17 cellular contexts compared by ENCODE assay signal in the genomic region with DNA sequence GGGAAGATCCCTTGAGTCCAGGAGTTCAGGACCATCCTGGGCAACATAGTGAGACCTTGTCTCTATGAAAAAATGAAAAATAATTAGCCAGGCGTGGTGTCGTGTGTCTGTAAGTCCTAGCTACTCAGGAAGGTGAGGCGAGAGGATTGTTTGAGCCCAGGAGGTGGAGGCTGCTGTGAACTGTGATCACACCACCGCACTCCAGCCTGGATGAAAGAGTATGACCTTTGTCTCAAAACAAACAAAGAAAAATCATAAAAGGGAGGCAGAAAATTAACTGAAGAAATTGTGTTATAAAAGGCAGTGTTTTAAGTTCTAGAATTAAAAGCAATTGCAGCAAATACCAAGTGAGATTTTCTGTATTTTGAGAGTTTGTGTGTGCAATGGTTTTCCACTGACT.
DNase-seq lines count a peak whose midpoint lies in the region; ATAC-seq, FAIRE-seq and TF ChIP-seq lines count a peak whose summit lies in the region.
"Had no signal": no experiment of that assay in that cellular context is flagged by ENCODE, and none has a peak within 500 bp of the region (broad histone marks: within the 10 kb centered on the region; RNA-seq: fewer than 3 reads in every experiment).

No MANE protein-coding gene starts in this region.

- no peak overlapping the region for H3K56ac ChIP-seq in H1 (replicated peaks; ENCODE audit: insufficient read length, low read depth, low read length)

- H3K36me3 Mint-ChIP-seq in GM23338 (ENCODE audit: low read depth) (peaks cover 32% of the 10 kb centered on the region; the same call in 2 of the 3 replicates), chondrocyte (ENCODE audit: low read depth) (no peaks in the 10 kb centered on the region)
- H3K36me3 Mint-ChIP-seq: CD14-positive monocyte; CD4-positive, alpha-beta memory T cell had no signal

- peak; percentile 31; the same call in 2 of the 3 replicates for ATAC-seq in GM23338
- ATAC-seq in left colon: peak; percentile 90
- ATAC-seq in mucosa of descending colon: peak; percentile 62
- ATAC-seq: A549 had no signal

- no peak overlapping the region for H3K14ac ChIP-seq in H1 (ENCODE audit: insufficient read length)

- intact Hi-C loops in left colon (cut with DNase I, micrococcal nuclease): no loop called here
- intact Hi-C loops in mucosa of descending colon (cut with DNase I, micrococcal nuclease): no loop called here
- intact Hi-C loops in vagina (cut with DNase I): no loop called here

- peaks cover 8% of the 10 kb centered on the region; the same call in 1 of the 2 replicates for H3F3A ChIP-seq in GM23338 (replicated peaks; ENCODE audit: low read depth)

- TF ChIP-seq RAD21 in H1 (IDR thresholded peaks at IDR 0.05 in 1 of 2, conservative IDR thresholded peaks at IDR 0.05 in 1 of 2; ENCODE audit: low read depth in 2 of 2, low read length in 2 of 2): no peak

- FAIRE-seq in H1 (lab: Jason Lieb, UNC): no peak
- FAIRE-seq: A549 had no signal

- TF ChIP-seq EP300 in H1 (IDR thresholded peaks at IDR 0.05; ENCODE audit: borderline replicate concordance in 1 of 2, low read depth in 2 of 2, low read length in 2 of 2): no peak

- H4K5ac ChIP-seq in H1 (ENCODE audit: insufficient read length, low read depth, low read length): no peak overlapping the region

- H3K4me3 ChIP-seq in GM23338 (no peak overlapping the region), H1 (ENCODE audit: extremely low read depth in 1 of 4, insufficient read depth in 2 of 4, low read depth in 3 of 4, low read length in 4 of 4) (no peak overlapping the region), mucosa of descending colon (no peak overlapping the region), vagina (no peak overlapping the region)
- H3K4me3 ChIP-seq: A549, BLaER1 had no signal

- no peak overlapping the region for H4K8ac ChIP-seq in H1 (ENCODE audit: extremely low read depth, insufficient read depth, low read length)

- H2AFZ ChIP-seq in GM23338: no peak overlapping the region
- no peak overlapping the region for H2AFZ ChIP-seq in H1 (ENCODE audit: low read length)

- no peak overlapping the region for H2BK15ac ChIP-seq in H1 (ENCODE audit: low read length)

- 55% methylated on average over 4 of the region's 4 CpGs; no CpG with 5 or more reads in 1 of the 2 experiments for WGBS in H1 (ENCODE audit: extremely low coverage in 1 of 2, insufficient coverage in 1 of 2, insufficient read length in 1 of 2, insufficient replicate concordance in 2 of 2, low coverage in 1 of 2, low lambda C conversion rate in 2 of 2, missing lambda C conversion rate in 1 of 2), 2 experiments

- H3K27ac Mint-ChIP-seq in GM23338 (peak overlapping the region; percentile 70; the same call in 1 of the 2 replicates), chondrocyte (ENCODE audit: unreplicated experiment) (no peak overlapping the region)
- H3K27ac Mint-ChIP-seq: CD14-positive monocyte, HFFc6 had no signal

- H3K27ac ChIP-seq in GM23338 (ENCODE audit: low read depth): peak overlapping the region; percentile 65; the same call in 1 of the 2 replicates
- H3K27ac ChIP-seq in H1 (ENCODE audit: low read depth, low read length): no peak overlapping the region
- no peak overlapping the region for H3K27ac ChIP-seq in vagina
- H3K27ac ChIP-seq: 22Rv1, A549, BLaER1 had no signal

- no peak for TF ChIP-seq CTCF in GM23338 (conservative IDR thresholded peaks at IDR 0.05; ENCODE audit: low read depth in 2 of 2)
- TF ChIP-seq CTCF in H1 (IDR thresholded peaks at IDR 0.05; ENCODE audit: control extremely low read depth in 1 of 3, insufficient read depth in 1 of 3, low read depth in 1 of 3, low read length in 3 of 3): no peak
- no peak for TF ChIP-seq CTCF in mucosa of descending colon (IDR thresholded peaks at IDR 0.05)
- no peak for TF ChIP-seq CTCF in chondrocyte (IDR thresholded peaks at IDR 0.05)
- no peak for TF ChIP-seq CTCF in vagina (IDR thresholded peaks at IDR 0.05)

- H2BK120ac ChIP-seq in H1 (replicated peaks; ENCODE audit: low read depth, low read length): peak overlapping the region; percentile 69

- H3K27me3 ChIP-seq in GM23338 (ENCODE audit: insufficient read depth): no peaks in the 10 kb centered on the region
- H3K27me3 ChIP-seq in H1 (replicated peaks in 1 of 4; ENCODE audit: control insufficient read depth in 3 of 4, extremely low read depth in 1 of 4, insufficient read depth in 3 of 4, low read length in 3 of 4): no peaks in the 10 kb centered on the region; a peak in 1 of 7 replicates
- H3K27me3 ChIP-seq in vagina: no peaks in the 10 kb centered on the region
- H3K27me3 ChIP-seq: BLaER1 had no signal

- TF ChIP-seq POLR2A in H1 (IDR thresholded peaks at IDR 0.05; ENCODE audit: control extremely low read depth in 1 of 2, low read depth in 2 of 2, low read length in 2 of 2) (no peak), vagina (IDR thresholded peaks at IDR 0.05) (no peak)

- H3K4me1 ChIP-seq in GM23338 (ENCODE audit: insufficient read depth) (peaks cover 26% of the 10 kb centered on the region), H1 (replicated peaks in 1 of 4; ENCODE audit: control insufficient read depth in 3 of 4, insufficient read depth in 4 of 4, low read length in 3 of 4) (peaks cover 0 to 12% (median 7%) of the 10 kb centered on the region in 4 experiments; a peak in 5 of 7 replicates), mucosa of descending colon (ENCODE audit: low read depth) (peaks cover 7% of the 10 kb centered on the region), vagina (peaks cover 6% of the 10 kb centered on the region)
- H3K4me1 ChIP-seq: A549, BLaER1 had no signal

- CTCF ChIA-PET in H1 (lab: Charles Lee; ENCODE audit: partially characterized antibody): interaction anchor here (0.6 to 1.5 kb wide), 4 partner anchors 14 to 690 kb away, joined by 3 to 5 read pairs (median 3); no protein-coding TSS in a partner anchor

- H3K36me3 ChIP-seq in GM23338 (ENCODE audit: insufficient read depth): no peaks in the 10 kb centered on the region
- no peaks in the 10 kb centered on the region for H3K36me3 ChIP-seq in H1 (ENCODE audit: control insufficient read depth in 2 of 4, insufficient read depth in 4 of 4, low read length in 3 of 4)
- no peaks in the 10 kb centered on the region for H3K36me3 ChIP-seq in mucosa of descending colon (ENCODE audit: low read depth)
- H3K36me3 ChIP-seq in vagina: no peaks in the 10 kb centered on the region
- H3K36me3 ChIP-seq: BLaER1 had no signal

- no peaks in the 10 kb centered on the region for H4K20me1 ChIP-seq in GM23338 (replicated peaks; ENCODE audit: insufficient read depth)
- H4K20me1 ChIP-seq in H1 (replicated peaks in 1 of 2; ENCODE audit: control insufficient read depth in 1 of 2, insufficient read depth in 2 of 2, low read length in 2 of 2): no peaks in the 10 kb centered on the region
- H4K20me1 ChIP-seq: BLaER1 had no signal

- H3K9me3 ChIP-seq in H1 (ENCODE audit: insufficient read depth in 2 of 2, low read depth in 1 of 2, low read length in 1 of 2): no peaks in the 10 kb centered on the region
- peaks cover 3% of the 10 kb centered on the region for H3K9me3 ChIP-seq in mucosa of descending colon
- no peaks in the 10 kb centered on the region for H3K9me3 ChIP-seq in vagina
- H3K9me3 ChIP-seq: A549 had no signal

- H3K9ac ChIP-seq in H1 (replicated peaks in 1 of 4; ENCODE audit: extremely low read depth in 1 of 4, low read depth in 3 of 4, low read length in 3 of 4): no peak overlapping the region; a peak in 1 of 7 replicates
- H3K9ac ChIP-seq: BLaER1 had no signal

- H3K23ac ChIP-seq in H1 (ENCODE audit: insufficient read length): no peak overlapping the region

- peak overlapping the region; percentile 26 for H4K91ac ChIP-seq in H1 (replicated peaks; ENCODE audit: insufficient read length, low read length)

- H3K4me3 Mint-ChIP-seq in GM23338: 0 out of 3 replicates have a peak overlapping the region, but pooled peaks have one; percentile 6
- no peak overlapping the region for H3K4me3 Mint-ChIP-seq in chondrocyte (ENCODE audit: unreplicated experiment)
- H3K4me3 Mint-ChIP-seq: CD14-positive monocyte; CD4-positive, alpha-beta memory T cell; HFFc6 had no signal

- H3K79me2 ChIP-seq in GM23338 (replicated peaks; ENCODE audit: insufficient read depth) (no peaks in the 10 kb centered on the region), H1 (ENCODE audit: control insufficient read depth in 1 of 2, insufficient read depth in 2 of 2, low read length in 2 of 2) (no peaks in the 10 kb centered on the region)

- no peak overlapping the region; the same call in 1 of the 2 replicates for H2BK12ac ChIP-seq in H1 (ENCODE audit: low read depth, low read length)

- DNase-seq in GM23338 (ENCODE audit: low spot score): no peak
- no peak for DNase-seq in H1 (ENCODE audit: low read depth in 1 of 2, low spot score in 2 of 2)
- DNase-seq in left colon: peak in 1 of 2 donors; percentile 20
- peak in 1 of 3 donors; percentile 30 for DNase-seq in mucosa of descending colon
- DNase-seq in COR-L47 (lab: John Stamatoyannopoulos, UW): no peak
- DNase-seq in OCI-M2 (lab: John Stamatoyannopoulos, UW; ENCODE audit: unreplicated experiment): no peak
- DNase-seq in chondrocyte (ENCODE audit: low spot score): no peak
- no peak for DNase-seq in vagina (ENCODE audit: extremely low spot score in 2 of 2)
- DNase-seq: Calu3; CD4-positive, alpha-beta memory T cell; GF-D8; HCEC 1CT; HFFc6 had no signal

- H3K9me3 Mint-ChIP-seq in GM23338 (peaks cover 28% of the 10 kb centered on the region; the same call in 2 of the 3 replicates), chondrocyte (ENCODE audit: low read depth) (peaks cover 12% of the 10 kb centered on the region)

- peak overlapping the region; percentile 81; the same call in 1 of the 2 replicates for H3K18ac ChIP-seq in H1 (ENCODE audit: extremely low read depth, low read length)

- H3K4me2 ChIP-seq in GM23338 (peak overlapping the region; percentile 63), H1 (ENCODE audit: insufficient read depth in 1 of 2, low read depth in 2 of 2, low read length in 2 of 2) (peak overlapping the region in 1 of 2 experiments; percentile 13; a peak in 1 of 4 replicates)
- H3K4me2 ChIP-seq: A549, BLaER1 had no signal

- no peaks in the 10 kb centered on the region for H3K79me1 ChIP-seq in H1 (ENCODE audit: low read depth, low read length)

- POLR2A ChIA-PET in H1 (lab: Charles Lee; ENCODE audit: partially characterized antibody): no interaction called here

- H3K4ac ChIP-seq in H1 (replicated peaks; ENCODE audit: insufficient read length, low read depth, low read length): no peak overlapping the region

- H2BK5ac ChIP-seq in H1 (ENCODE audit: low read depth, low read length): peak overlapping the region; percentile 71; the same call in 1 of the 2 replicates

- H3K27me3 Mint-ChIP-seq in GM23338 (ENCODE audit: insufficient read depth, low read depth, poor library complexity) (peaks cover 8% of the 10 kb centered on the region), chondrocyte (ENCODE audit: low read depth) (no peaks in the 10 kb centered on the region)
- H3K27me3 Mint-ChIP-seq: CD4-positive, alpha-beta memory T cell had no signal

- H2AK5ac ChIP-seq in H1 (ENCODE audit: low read depth, low read length): peak overlapping the region; percentile 69; the same call in 1 of the 2 replicates

- no peaks in the 10 kb centered on the region for H3K23me2 ChIP-seq in H1 (ENCODE audit: low read depth, low read length)

- H3K4me1 Mint-ChIP-seq in GM23338 (peaks cover 41% of the 10 kb centered on the region), chondrocyte (ENCODE audit: low read depth) (no peaks in the 10 kb centered on the region)
- H3K4me1 Mint-ChIP-seq: CD14-positive monocyte; CD4-positive, alpha-beta memory T cell had no signal

- H3K9me2 ChIP-seq in GM23338 (ENCODE audit: insufficient read depth): peaks cover 6% of the 10 kb centered on the region; the same call in 1 of the 2 replicates

- H2BK20ac ChIP-seq in H1 (ENCODE audit: low read length): peak overlapping the region; percentile 44; the same call in 1 of the 2 replicates

Comparison
In these comparisons a context has a peak if more than half of its experiments do, and no peak if none do; other contexts are left out.
1. ATAC-seq: peak in every context shown above with its lines; median percentile 90 in left colon; 62 in mucosa of descending colon; 31 in GM23338.